32 cellular contexts compared by ENCODE assay signal in the genomic region with DNA sequence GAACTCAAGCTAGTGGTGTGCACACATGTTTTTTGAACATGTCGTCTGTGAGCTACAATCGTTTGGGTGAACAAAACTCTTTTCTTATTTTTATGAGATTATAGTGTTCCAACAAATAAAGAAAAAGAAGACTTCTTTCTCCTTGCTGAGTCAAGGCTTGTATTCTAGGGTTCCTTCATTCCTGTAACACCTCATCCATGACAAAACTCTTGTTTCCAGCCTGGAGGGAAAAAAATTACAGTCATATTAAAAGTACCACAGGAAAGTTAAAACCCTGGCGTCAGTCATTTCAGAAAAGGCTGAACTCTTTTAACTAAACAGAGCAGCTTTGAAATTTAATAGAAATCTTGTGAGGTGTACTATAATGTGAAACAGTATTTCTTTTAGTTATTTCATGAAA.
DNase-seq lines count a peak whose midpoint lies in the region; ATAC-seq, FAIRE-seq and TF ChIP-seq lines count a peak whose summit lies in the region.
"Had no signal": no experiment of that assay in that cellular context is flagged by ENCODE, and none has a peak within 500 bp of the region (broad histone marks: within the 10 kb centered on the region; RNA-seq: fewer than 3 reads in every experiment).

No MANE protein-coding gene starts in this region.

- DNase-seq in heart right ventricle (no peak), left cardiac atrium (no peak), body of pancreas (no peak), kidney (no peak), suprapubic skin (ENCODE audit: low spot score in 2 of 2) (no peak), type B pancreatic cell (ENCODE audit: extremely low spot score, unreplicated experiment) (no peak), OCI-LY7 (ENCODE audit: low spot score) (no peak)
- DNase-seq in activated CD4-positive, alpha-beta T cell treated with anti-CD3 and anti-CD28 coated beads, Interleukin-2, amount 50 U/mL, for 4 hours = no peak
- DNase-seq: activated CD4-positive, alpha-beta T cell treated with anti-CD3 and anti-CD28 coated beads, Interleukin-2, amount 10 ng/mL, durations not matched to agents 7 days and 5 days; activated gamma-delta T cell treated with Interleukin-2 at 50 U/mL for 16 hours; activated naive CD8-positive, alpha-beta T cell treated with anti-CD3 and anti-CD28 coated beads, Interleukin-2, amount 50 U/mL, for 24 hours; activated T-cell treated with anti-CD3 and anti-CD28 coated beads, Interleukin-2, amount 50 U/mL, for 4 hours; AML-193; CD4-positive, alpha-beta T cell; DMS 273 treated with DMSO at 0.1 percent for 48 hours; effector memory CD8-positive, alpha-beta T cell; GOT3; HFFc6; Karpas-422; posterior cingulate gyrus; sigmoid colon; stimulated activated CD4-positive, alpha-beta T cell treated with anti-CD3 and anti-CD28 coated beads, Interleukin-15, amount 100 ng/mL, for 24 hours; stimulated activated naive CD4-positive, alpha-beta T cell; testis had no signal

- TF ChIP-seq CTCF in heart right ventricle (IDR thresholded peaks at IDR 0.05) (no peak), body of pancreas (IDR thresholded peaks at IDR 0.05) (no peak), kidney (IDR thresholded peaks at IDR 0.05; ENCODE audit: borderline replicate concordance, extremely low read depth, insufficient read depth) (no peak), suprapubic skin (IDR thresholded peaks at IDR 0.05) (no peak), type B pancreatic cell (conservative IDR thresholded peaks at IDR 0.05) (no peak), OCI-LY7 (conservative IDR thresholded peaks at IDR 0.05; ENCODE audit: low read length) (no peak)

- no peak overlapping the region for H3K27ac Mint-ChIP-seq in type B pancreatic cell
- H3K27ac Mint-ChIP-seq: activated CD4-positive, alpha-beta T cell treated with anti-CD3 and anti-CD28 coated beads, Interleukin-2, amount 10 ng/mL, durations not matched to agents 7 days and 5 days; activated naive CD8-positive, alpha-beta T cell treated with anti-CD3 and anti-CD28 coated beads, Interleukin-2, amount 50 U/mL, for 24 hours; CD4-positive, alpha-beta T cell; effector memory CD8-positive, alpha-beta T cell; HFFc6; WTC11 had no signal

- H3K9ac ChIP-seq in kidney (ENCODE audit: low read length in 2 of 2) = peak overlapping the region in 1 of 2 donors; percentile 35

- peaks cover 12% of the 10 kb centered on the region for H3K4me1 Mint-ChIP-seq in type B pancreatic cell (ENCODE audit: unreplicated experiment)
- H3K4me1 Mint-ChIP-seq: activated CD4-positive, alpha-beta T cell treated with anti-CD3 and anti-CD28 coated beads, Interleukin-2, amount 10 ng/mL, durations not matched to agents 7 days and 5 days; activated naive CD8-positive, alpha-beta T cell treated with anti-CD3 and anti-CD28 coated beads, Interleukin-2, amount 50 U/mL, for 24 hours; WTC11 had no signal

- no peaks in the 10 kb centered on the region for H3K27me3 Mint-ChIP-seq in type B pancreatic cell
- H3K27me3 Mint-ChIP-seq: activated CD4-positive, alpha-beta T cell treated with anti-CD3 and anti-CD28 coated beads, Interleukin-2, amount 10 ng/mL, durations not matched to agents 7 days and 5 days had no signal

- H3K36me3 ChIP-seq in heart right ventricle (no peaks in the 10 kb centered on the region), body of pancreas (replicated peaks in 1 of 2; ENCODE audit: insufficient read depth in 1 of 2, low read depth in 2 of 2) (no peaks in the 10 kb centered on the region), kidney (ENCODE audit: control insufficient read depth in 1 of 2, insufficient read depth in 2 of 2, low read length in 2 of 2) (no peaks in the 10 kb centered on the region), suprapubic skin (no peaks in the 10 kb centered on the region), OCI-LY7 (ENCODE audit: insufficient read depth, low read length) (no peaks in the 10 kb centered on the region)
- H3K36me3 ChIP-seq: gastroesophageal sphincter, sigmoid colon, SJSA1 had no signal

- H3K79me2 ChIP-seq in OCI-LY7 (ENCODE audit: insufficient read depth, low read depth, low read length) = no peaks in the 10 kb centered on the region

- CTCF ChIA-PET in OCI-LY7 (lab: Charles Lee; ENCODE audit: unreplicated experiment) = no interaction called here

- no peaks in the 10 kb centered on the region for H3K36me3 Mint-ChIP-seq in type B pancreatic cell
- H3K36me3 Mint-ChIP-seq: brain, WTC11 had no signal

- H3K9me3 Mint-ChIP-seq in type B pancreatic cell = no peaks in the 10 kb centered on the region
- H3K9me3 Mint-ChIP-seq: activated CD4-positive, alpha-beta T cell treated with anti-CD3 and anti-CD28 coated beads, Interleukin-2, amount 10 ng/mL, durations not matched to agents 7 days and 5 days; activated naive CD8-positive, alpha-beta T cell treated with anti-CD3 and anti-CD28 coated beads, Interleukin-2, amount 50 U/mL, for 24 hours; activated T-cell treated with anti-CD3 and anti-CD28 coated beads, Interleukin-2, amount 50 U/mL, for 4 hours; CD4-positive, alpha-beta T cell; effector memory CD8-positive, alpha-beta T cell; HFFc6; neural crest cell had no signal

- TF ChIP-seq EP300 in suprapubic skin (IDR thresholded peaks at IDR 0.05) = no peak

- no peak overlapping the region for H3K4me3 Mint-ChIP-seq in type B pancreatic cell
- H3K4me3 Mint-ChIP-seq: activated CD4-positive, alpha-beta T cell treated with anti-CD3 and anti-CD28 coated beads, Interleukin-2, amount 10 ng/mL, durations not matched to agents 7 days and 5 days; activated naive CD8-positive, alpha-beta T cell treated with anti-CD3 and anti-CD28 coated beads, Interleukin-2, amount 50 U/mL, for 24 hours; activated T-cell treated with anti-CD3 and anti-CD28 coated beads, Interleukin-2, amount 50 U/mL, for 4 hours; brain; CD4-positive, alpha-beta T cell; effector memory CD8-positive, alpha-beta T cell; HFFc6; WTC11 had no signal

- intact Hi-C loops in heart right ventricle (cut with DNase I) = loop anchor here in 2 of 10 donors (5.0 to 10.0 kb wide), 2 partner anchors 138 to 224 kb away; partner anchors contain the start of gene RAB28 (in 1 of the 2)
- intact Hi-C loops in left cardiac atrium (cut with DNase I) = no loop called here
- intact Hi-C loops in body of pancreas (cut with DNase I) = no loop called here
- intact Hi-C loops in kidney (cut with DNase I) = no loop called here
- intact Hi-C loops in OCI-LY7 (cut with micrococcal nuclease; ENCODE audit: unreplicated experiment) = no loop called here

- TF ChIP-seq POLR2A in body of pancreas (IDR thresholded peaks at IDR 0.05) (no peak), suprapubic skin (IDR thresholded peaks at IDR 0.05) (no peak)

- WGBS in heart right ventricle, 2 donors = 64% methylated on average over 3 of the region's 3 CpGs
- 69 to 72% methylated on average over 3 of the region's 3 CpGs for WGBS in body of pancreas, 2 donors
- 37% methylated on average over 3 of the region's 3 CpGs for WGBS in suprapubic skin

- POLR2A ChIA-PET in OCI-LY7 (lab: Charles Lee) = no interaction called here

- H3K4me2 ChIP-seq in OCI-LY7 (ENCODE audit: low read length) = no peak overlapping the region

- H2AFZ ChIP-seq in OCI-LY7 (ENCODE audit: low read length) = no peak overlapping the region

- H3K27ac ChIP-seq in heart right ventricle = peak overlapping the region in 9 of 10 donors; percentile 30 to 89 (median 84)
- H3K27ac ChIP-seq in body of pancreas = peak overlapping the region in 3 of 4 donors; percentile 50 to 77 (median 58)
- peak overlapping the region; percentile 79 to 97 for H3K27ac ChIP-seq in kidney (ENCODE audit: low read depth in 2 of 2, low read length in 2 of 2)
- H3K27ac ChIP-seq in suprapubic skin = peak overlapping the region; percentile 63
- H3K27ac ChIP-seq in OCI-LY7 (ENCODE audit: low read depth, low read length, poor library complexity, severe bottlenecking) = no peak overlapping the region
- H3K27ac ChIP-seq: gastroesophageal sphincter, sigmoid colon, SJSA1, testis had no signal

- FAIRE-seq in kidney (lab: Jason Lieb, UNC) = no peak
- FAIRE-seq: colon, urothelium cell line had no signal

- H3K27me3 ChIP-seq in heart right ventricle (no peaks in the 10 kb centered on the region), body of pancreas (no peaks in the 10 kb centered on the region), suprapubic skin (no peaks in the 10 kb centered on the region)
- H3K27me3 ChIP-seq: gastroesophageal sphincter, sigmoid colon, SJSA1, testis had no signal

- H3K4me3 ChIP-seq in heart right ventricle = no peak overlapping the region
- H3K4me3 ChIP-seq in body of pancreas = no peak overlapping the region
- H3K4me3 ChIP-seq in kidney (ENCODE audit: low read length in 2 of 2) = no peak overlapping the region
- H3K4me3 ChIP-seq in suprapubic skin = no peak overlapping the region
- H3K4me3 ChIP-seq in OCI-LY7 (ENCODE audit: low read depth, low read length, poor library complexity, severe bottlenecking) = no peak overlapping the region
- H3K4me3 ChIP-seq: gastroesophageal sphincter, lung, sigmoid colon, SJSA1, testis had no signal

- H3K9me2 ChIP-seq in OCI-LY7 (ENCODE audit: insufficient read depth, low read length) = peaks cover 3% of the 10 kb centered on the region; the same call in 1 of the 2 replicates

- H4K20me1 ChIP-seq in OCI-LY7 (ENCODE audit: insufficient read depth, low read length) = no peaks in the 10 kb centered on the region

- BruUV-seq in OCI-LY7 (replicated peaks; lab: Mats Ljungman, UMichigan) = no TSS peak

- ATAC-seq in heart right ventricle = no peak
- ATAC-seq in left cardiac atrium = no peak
- ATAC-seq in body of pancreas = no peak
- ATAC-seq: activated naive CD8-positive, alpha-beta T cell treated with anti-CD3 and anti-CD28 coated beads, Interleukin-2, amount 50 U/mL, for 24 hours; activated T-cell treated with anti-CD3 and anti-CD28 coated beads, Interleukin-2, amount 50 U/mL, for 4 hours; effector memory CD8-positive, alpha-beta T cell; gastroesophageal sphincter; WTC11 had no signal

- peaks cover 0 to 29% (median 16%) of the 10 kb centered on the region in 9 donors for H3K4me1 ChIP-seq in heart right ventricle
- H3K4me1 ChIP-seq in body of pancreas = peaks cover 11% of the 10 kb centered on the region
- peaks cover 21 to 41% of the 10 kb centered on the region in 2 donors for H3K4me1 ChIP-seq in kidney (ENCODE audit: control insufficient read depth in 1 of 2, insufficient read depth in 1 of 2, low read depth in 1 of 2, low read length in 2 of 2)
- peaks cover 28% of the 10 kb centered on the region for H3K4me1 ChIP-seq in suprapubic skin
- H3K4me1 ChIP-seq in OCI-LY7 (ENCODE audit: insufficient read depth, low read length, poor library complexity, severe bottlenecking) = no peaks in the 10 kb centered on the region
- H3K4me1 ChIP-seq: gastroesophageal sphincter, SJSA1 had no signal

- H3K9me3 ChIP-seq in heart right ventricle = no peaks in the 10 kb centered on the region
- no peaks in the 10 kb centered on the region for H3K9me3 ChIP-seq in body of pancreas
- no peaks in the 10 kb centered on the region for H3K9me3 ChIP-seq in kidney (ENCODE audit: control insufficient read depth in 1 of 2, low read length in 2 of 2)
- no peaks in the 10 kb centered on the region for H3K9me3 ChIP-seq in suprapubic skin
- no peaks in the 10 kb centered on the region for H3K9me3 ChIP-seq in OCI-LY7 (ENCODE audit: low read length)
- H3K9me3 ChIP-seq: gastroesophageal sphincter, sigmoid colon, SJSA1, testis had no signal
